ENCODE assay signal across 1 cellular context in genomic region chr19:38392707-38393308, GRCh38.
TF ChIP-seq lines count a peak whose summit lies in the region.

No MANE protein-coding gene starts in this region.

TF ChIP-seq in HepG2, 621 proteins besides CTCF, POLR2A, EP300 and RAD21 (continued from another document):
- TF ChIP-seq ZNF407 (CRISPR knock-in tag; IDR thresholded peaks at IDR 0.05; ENCODE audit: not compliant biosample characterization) (no peak), ZBTB4 (CRISPR knock-in tag; IDR thresholded peaks at IDR 0.05; ENCODE audit: borderline replicate concordance) (no peak), ZBTB38 (CRISPR knock-in tag; IDR thresholded peaks at IDR 0.05) (no peak), KDM6A (CRISPR knock-in tag; IDR thresholded peaks at IDR 0.05; ENCODE audit: low read depth) (no peak), MXI1 (IDR thresholded peaks at IDR 0.05; ENCODE audit: borderline replicate concordance, low read depth, low read length) (peak; percentile 47; the same call in 1 of the 3 replicates), TSC22D2 (CRISPR knock-in tag; IDR thresholded peaks at IDR 0.05; ENCODE audit: borderline replicate concordance) (no peak), ZNF724P (CRISPR knock-in tag; IDR thresholded peaks at IDR 0.05; ENCODE audit: borderline replicate concordance) (no peak), FOSL2 (CRISPR knock-in tag; IDR thresholded peaks at IDR 0.05) (peak; percentile 58; the same call in 1 of the 2 replicates), ZNF207 (IDR thresholded peaks at IDR 0.05; ENCODE audit: borderline replicate concordance) (no peak), POLR2AphosphoS5 (IDR thresholded peaks at IDR 0.05; ENCODE audit: low read depth, low read length) (no peak), ZMYM3 (CRISPR knock-in tag; IDR thresholded peaks at IDR 0.05) (no peak), ZNF292 (CRISPR knock-in tag; IDR thresholded peaks at IDR 0.05; ENCODE audit: borderline replicate concordance, low read depth) (no peak), NR2F1 (CRISPR knock-in tag; IDR thresholded peaks at IDR 0.05) (no peak), STAT5B (CRISPR knock-in tag; IDR thresholded peaks at IDR 0.05) (no peak), ZZZ3 (CRISPR knock-in tag; IDR thresholded peaks at IDR 0.05; ENCODE audit: borderline replicate concordance) (no peak), ZBTB40 (IDR thresholded peaks at IDR 0.05) (no peak), ZBTB40 (CRISPR knock-in tag; IDR thresholded peaks at IDR 0.05) (no peak), DNMT3B (CRISPR knock-in tag; conservative IDR thresholded peaks at IDR 0.05) (0 out of 2 replicates have a peak, but pooled peaks have one; percentile 45), ZBTB7B (CRISPR knock-in tag; IDR thresholded peaks at IDR 0.05) (no peak), MEIS2 (CRISPR knock-in tag; IDR thresholded peaks at IDR 0.05) (no peak), ZC3H4 (CRISPR knock-in tag; IDR thresholded peaks at IDR 0.05; ENCODE audit: borderline replicate concordance) (no peak), MYNN (CRISPR knock-in tag; IDR thresholded peaks at IDR 0.05; ENCODE audit: low read depth) (no peak), USF2 (IDR thresholded peaks at IDR 0.05; ENCODE audit: low read depth, low read length) (no peak), USF2 (CRISPR knock-in tag; IDR thresholded peaks at IDR 0.05; ENCODE audit: borderline replicate concordance) (no peak), PATZ1 (CRISPR knock-in tag; IDR thresholded peaks at IDR 0.05) (peak; percentile 47; the same call in 1 of the 2 replicates), ZNF224 (CRISPR knock-in tag; IDR thresholded peaks at IDR 0.05) (no peak), NBN (conservative IDR thresholded peaks at IDR 0.05) (no peak), MAX (IDR thresholded peaks at IDR 0.05) (0 out of 2 replicates have a peak, but pooled peaks have one; percentile 41), GABPA (IDR thresholded peaks at IDR 0.05; ENCODE audit: low read depth, low read length) (no peak), GABPA (CRISPR knock-in tag; IDR thresholded peaks at IDR 0.05; ENCODE audit: low read depth) (no peak), LCORL (IDR thresholded peaks at IDR 0.05) (no peak), LCORL (CRISPR knock-in tag; IDR thresholded peaks at IDR 0.05) (no peak), ZNF580 (CRISPR knock-in tag; IDR thresholded peaks at IDR 0.05; ENCODE audit: borderline replicate concordance, low read depth) (no peak)
